ENCODE assay signal across 15 cellular contexts in genomic region chr17:50074227-50074626, GRCh38. TPM values are rescaled to one million over a fixed set of nuclear protein-coding genes. Genes with fewer than 3 reads are reported as not detected.
DNase-seq lines count a peak whose midpoint lies in the region; ATAC-seq and TF ChIP-seq lines count a peak whose summit lies in the region.
"Had no signal": no experiment of that assay in that cellular context is flagged by ENCODE, and none has a peak within 500 bp of the region (broad histone marks: within the 10 kb centered on the region; RNA-seq: fewer than 3 reads in every experiment).

No MANE protein-coding gene starts in this region.

- no peak overlapping the region for H3K9ac ChIP-seq in neuronal stem cell (ENCODE audit: low read depth, low read length, poor library complexity)
- H3K9ac ChIP-seq in PC-3 (ENCODE audit: low read length) = no peak overlapping the region

- H3K9me3 Mint-ChIP-seq in Calu3 (ENCODE audit: low read depth, unreplicated experiment) (no peaks in the 10 kb centered on the region), chondrocyte (ENCODE audit: low read depth) (no peaks in the 10 kb centered on the region)
- H3K9me3 Mint-ChIP-seq: CD4-positive, alpha-beta memory T cell had no signal

- no peak overlapping the region for H4K8ac ChIP-seq in neuronal stem cell (ENCODE audit: low read depth, low read length)

- peaks cover 8% of the 10 kb centered on the region for H3F3A ChIP-seq in PC-3 (ENCODE audit: low read length, unreplicated experiment)

- H3K79me1 ChIP-seq in neuronal stem cell (ENCODE audit: low read depth, low read length) = no peaks in the 10 kb centered on the region

- no peak overlapping the region for H2BK5ac ChIP-seq in neuronal stem cell (ENCODE audit: low read length)

- intact Hi-C loops in Calu3 (cut with micrococcal nuclease; ENCODE audit: unreplicated experiment) (no loop called here), PC-3 (cut with micrococcal nuclease) (no loop called here)

- no peak overlapping the region for H2BK120ac ChIP-seq in neuronal stem cell (ENCODE audit: low read depth, low read length)

- H2AK5ac ChIP-seq in neuronal stem cell (ENCODE audit: low read depth, low read length) = no peak overlapping the region

- H3K18ac ChIP-seq in neuronal stem cell (ENCODE audit: low read length) = no peak overlapping the region

- BruUV-seq in Calu3 (replicated peaks; lab: Mats Ljungman, UMichigan) = no TSS peak
- no TSS peak for BruUV-seq in PC-3 (replicated peaks; lab: Mats Ljungman, UMichigan)

- TF ChIP-seq CTCF in Calu3 (IDR thresholded peaks at IDR 0.05; ENCODE audit: unreplicated experiment) = no peak
- TF ChIP-seq CTCF in RWPE1 (conservative IDR thresholded peaks at IDR 0.05; ENCODE audit: low read depth) = no peak
- no peak for TF ChIP-seq CTCF in chondrocyte (IDR thresholded peaks at IDR 0.05)
- TF ChIP-seq CTCF in PC-3 (conservative IDR thresholded peaks at IDR 0.05; ENCODE audit: low read depth, low read length) = no peak

- whole genome bisulfite sequencing in neuronal stem cell (ENCODE audit: extremely low coverage in 2 of 2, insufficient read length in 2 of 2, insufficient replicate concordance in 1 of 2), 2 donors = no CpG with 5 or more reads among the region's 6 CpGs

- H3K27ac ChIP-seq in RWPE1 (peak overlapping the region; percentile 75), neuronal stem cell (replicated peaks; ENCODE audit: low read length) (no peak overlapping the region), PC-3 (ENCODE audit: low read length) (no peak overlapping the region)

- POLR2A ChIA-PET in RWPE1 (lab: Yijun Ruan, JAX; ENCODE audit: low non-redundant PET) (no interaction called here), PC-3 (lab: Charles Lee; ENCODE audit: unreplicated experiment) (no interaction called here)

- no peak for DNase-seq in Calu3
- DNase-seq in RWPE1 (ENCODE audit: low spot score) = no peak
- DNase-seq in chondrocyte (ENCODE audit: low spot score) = peak; percentile 81
- no peak for DNase-seq in neuronal stem cell (ENCODE audit: low spot score)
- no peak for DNase-seq in PC-3
- DNase-seq in NCI-H524 treated with DMSO at 0.1 percent for 48 hours (lab: John Stamatoyannopoulos, UW) = no peak
- no peak for DNase-seq in H4 (ENCODE audit: low spot score)
- DNase-seq: C1 segment of cervical spinal cord, COR-L47, DMS153, DND-41, GOT3, H7, HCEC 1CT had no signal

- H3K9me2 ChIP-seq in PC-3 (replicated peaks; ENCODE audit: low read length) = no peaks in the 10 kb centered on the region

- CTCF ChIA-PET in Calu3 (lab: Charles Lee) = interaction anchor here (0.6 to 1.6 kb wide), 3 partner anchors 18 to 927 kb away, joined by 3 to 9 read pairs (median 4); partner anchors contain the start of gene ITGA3
- CTCF ChIA-PET in RWPE1 (lab: Yijun Ruan, JAX) = interaction anchor here (0.7 to 1.4 kb wide), 2 partner anchors 47 to 1181 kb away, joined by 3 read pairs; no protein-coding TSS in a partner anchor
- CTCF ChIA-PET in PC-3 (lab: Charles Lee) = no interaction called here

- H3K36me3 Mint-ChIP-seq in Calu3 (ENCODE audit: insufficient read depth, unreplicated experiment) (peaks cover 100% of the 10 kb centered on the region), chondrocyte (ENCODE audit: low read depth) (peaks cover 55% of the 10 kb centered on the region)

- H3K4me2 ChIP-seq in neuronal stem cell (ENCODE audit: insufficient read depth, low read length, poor library complexity, severe bottlenecking) (no peak overlapping the region), PC-3 (ENCODE audit: low read length) (no peak overlapping the region)

- H2BK12ac ChIP-seq in neuronal stem cell (ENCODE audit: low read length) = no peak overlapping the region

- H3K4me1 Mint-ChIP-seq in Calu3 (ENCODE audit: low read depth, unreplicated experiment) = peaks cover 39% of the 10 kb centered on the region
- H3K4me1 Mint-ChIP-seq in chondrocyte (ENCODE audit: low read depth) = peaks cover 4% of the 10 kb centered on the region
- H3K4me1 Mint-ChIP-seq: CD4-positive, alpha-beta memory T cell had no signal

- peaks cover 28% of the 10 kb centered on the region for H3K79me2 ChIP-seq in PC-3 (ENCODE audit: low read length)

- no peaks in the 10 kb centered on the region for H3K4me1 ChIP-seq in neuronal stem cell (ENCODE audit: control insufficient read depth in 2 of 2, insufficient read depth in 1 of 2, low read depth in 1 of 2, low read length in 2 of 2)
- no peaks in the 10 kb centered on the region for H3K4me1 ChIP-seq in PC-3 (ENCODE audit: insufficient read depth, low read length)

- ATAC-seq in PC-3 = no peak

- peaks cover 0 to 4% of the 10 kb centered on the region in 2 donors for H3K36me3 ChIP-seq in neuronal stem cell (replicated peaks in 1 of 2; ENCODE audit: control insufficient read depth in 2 of 2, insufficient read depth in 2 of 2, low read length in 2 of 2)
- H3K36me3 ChIP-seq in PC-3 (ENCODE audit: low read depth, low read length) = peaks cover 96% of the 10 kb centered on the region

- H3K27me3 ChIP-seq in neuronal stem cell (ENCODE audit: control insufficient read depth in 3 of 3, insufficient read depth in 3 of 3, low read depth in 1 of 3, low read length in 3 of 3) = no peaks in the 10 kb centered on the region
- no peaks in the 10 kb centered on the region for H3K27me3 ChIP-seq in PC-3 (ENCODE audit: low read length)

- H3K4ac ChIP-seq in neuronal stem cell (ENCODE audit: low read length) = no peak overlapping the region

- no peak overlapping the region for H3K14ac ChIP-seq in neuronal stem cell (ENCODE audit: low read length)

- peak overlapping the region; percentile 33 for H3K27ac Mint-ChIP-seq in Calu3 (ENCODE audit: unreplicated experiment)
- H3K27ac Mint-ChIP-seq in chondrocyte (ENCODE audit: unreplicated experiment) = no peak overlapping the region

- H2AFZ ChIP-seq in neuronal stem cell (ENCODE audit: low read length) (no peak overlapping the region), PC-3 (ENCODE audit: low read length) (no peak overlapping the region)

- H3K4me3 ChIP-seq in neuronal stem cell (ENCODE audit: low read length in 2 of 2) (no peak overlapping the region), PC-3 (ENCODE audit: low read length) (no peak overlapping the region)

- 0 out of 2 replicates have a peak, but pooled peaks cover 9% of the 10 kb centered on the region for H4K20me1 ChIP-seq in PC-3 (ENCODE audit: low read length)

- H2BK15ac ChIP-seq in neuronal stem cell (ENCODE audit: low read length) = no peak overlapping the region

- peak overlapping the region; percentile 68 for H3K23ac ChIP-seq in neuronal stem cell (ENCODE audit: low read depth, low read length, poor library complexity)

- H4K91ac ChIP-seq in neuronal stem cell (ENCODE audit: low read depth, low read length, poor library complexity) = no peak overlapping the region

- H3K9me3 ChIP-seq in neuronal stem cell (replicated peaks in 1 of 2; ENCODE audit: control insufficient read depth in 2 of 2, insufficient read depth in 1 of 2, low read depth in 1 of 2, low read length in 2 of 2) (no peaks in the 10 kb centered on the region), PC-3 (ENCODE audit: low read length) (no peaks in the 10 kb centered on the region)

- H3K4me3 Mint-ChIP-seq in Calu3 (ENCODE audit: low read depth, unreplicated experiment) (no peak overlapping the region), chondrocyte (ENCODE audit: unreplicated experiment) (no peak overlapping the region)
- H3K4me3 Mint-ChIP-seq: CD4-positive, alpha-beta memory T cell had no signal

- H3K27me3 Mint-ChIP-seq in Calu3 (ENCODE audit: unreplicated experiment) = no peaks in the 10 kb centered on the region
- no peaks in the 10 kb centered on the region for H3K27me3 Mint-ChIP-seq in chondrocyte (ENCODE audit: low read depth)
- H3K27me3 Mint-ChIP-seq: CD4-positive, alpha-beta memory T cell had no signal

RNA-seq across cellular contexts. Expression of gene ITGA3, which starts 18.3 kb away (rescaled TPM):
- total RNA-seq in Calu3 (2022) (539 and 709 TPM in 2 replicates), chondrocyte (85.8 to 236 TPM (median 216 TPM) in 3 replicates), PC-3 (2014; rRNA removed) (598 and 763 TPM in 2 replicates)
- 8.3 TPM for polyA plus RNA-seq in neuronal stem cell (2013, experiment 1 of 2)
- 6.8 TPM for polyA plus RNA-seq in neuronal stem cell (2013, experiment 2 of 2)
- total RNA-seq in H4 (2014; rRNA removed; shearing (Covaris generic)) = 106 and 129 TPM in 2 replicates

RNA-seq across cellular contexts. Expression of gene PDK2, which starts 20.9 kb away (rescaled TPM):
- total RNA-seq in Calu3 (2022) (29.5 and 39.1 TPM in 2 replicates), chondrocyte (28.9 to 38.0 TPM (median 31.1 TPM) in 3 replicates), PC-3 (2014; rRNA removed) (31.9 and 37.6 TPM in 2 replicates)
- polyA plus RNA-seq in neuronal stem cell (2013, experiment 1 of 2) = 40.5 TPM
- polyA plus RNA-seq in neuronal stem cell (2013, experiment 2 of 2) = 39.2 TPM
- 37.6 and 41.2 TPM in 2 replicates for total RNA-seq in H4 (2014; rRNA removed; shearing (Covaris generic))

RNA-seq across cellular contexts. Expression of gene SAMD14, which starts 55.7 kb away (rescaled TPM):
- not detected in 2 replicates for total RNA-seq in Calu3 (2022)
- 26.0 to 29.4 TPM (median 27.6 TPM) in 3 replicates for total RNA-seq in chondrocyte
- polyA plus RNA-seq in neuronal stem cell (2013, experiment 1 of 2) = 31.6 TPM
- 33.4 TPM for polyA plus RNA-seq in neuronal stem cell (2013, experiment 2 of 2)
- total RNA-seq in PC-3 (2014; rRNA removed) = 0.11 and 0.17 TPM in 2 replicates
- 0.70 and 1.2 TPM in 2 replicates for total RNA-seq in H4 (2014; rRNA removed; shearing (Covaris generic))

Comparison
In these comparisons a context has a peak if more than half of its experiments do, and no peak if none do; other contexts are left out.
1. RNA of gene SAMD14, which starts 55.7 kb away (total RNA-seq): 26.0 to 29.4 TPM in chondrocyte; 0.70 to 1.2 TPM in H4, 0.11 to 0.17 TPM in PC-3 and not detected in Calu3; every median in the first group is over 10 times any median in the second.